ENCODE assay signal across 9 cellular contexts in genomic region chr6:41367700-41368099, GRCh38. TPM values are rescaled to one million over a fixed set of nuclear protein-coding genes. Genes with fewer than 3 reads are reported as not detected.
DNase-seq lines count a peak whose midpoint lies in the region; ATAC-seq and TF ChIP-seq lines count a peak whose summit lies in the region.
"Had no signal": no experiment of that assay in that cellular context is flagged by ENCODE, and none has a peak within 500 bp of the region (broad histone marks: within the 10 kb centered on the region; RNA-seq: fewer than 3 reads in every experiment).

No MANE protein-coding gene starts in this region.

- H3K4me1 ChIP-seq in esophagus muscularis mucosa, result peaks cover 9 to 26% (median 23%) of the 10 kb centered on the region in 4 donors

- H3K27ac ChIP-seq in esophagus muscularis mucosa (replicated peaks in 1 of 4), result no peak overlapping the region

- TF ChIP-seq POLR2A in esophagus muscularis mucosa (IDR thresholded peaks at IDR 0.05; ENCODE audit: low read depth), result no peak

- 0% methylated on average over 1 of the region's 2 CpGs for WGBS in esophagus muscularis mucosa

- peaks cover 31% of the 10 kb centered on the region for H3K4me1 Mint-ChIP-seq in nephron progenitor cell

- no peak for TF ChIP-seq EP300 in esophagus muscularis mucosa (IDR thresholded peaks at IDR 0.05)

- H3K4me3 ChIP-seq in esophagus muscularis mucosa, result no peak overlapping the region

- ATAC-seq in HG03039 (IDR thresholded peaks at IDR 0.05; ENCODE audit: unreplicated experiment), result no peak

- peaks cover 93% of the 10 kb centered on the region for H3K27me3 Mint-ChIP-seq in nephron progenitor cell (ENCODE audit: low read depth, poor library complexity)

- TF ChIP-seq CTCF in esophagus muscularis mucosa (IDR thresholded peaks at IDR 0.05) (peak; percentile 29 to 41 (median 39)), nephron progenitor cell (IDR thresholded peaks at IDR 0.05) (peak; percentile 76)

- peaks cover 0 to 80% (median 7%) of the 10 kb centered on the region in 4 donors for H3K27me3 ChIP-seq in esophagus muscularis mucosa

- H3K9me3 ChIP-seq in esophagus muscularis mucosa, result peaks cover 0 to under 1% (median 0%) of the 10 kb centered on the region in 4 donors

- peak; percentile 59 for DNase-seq in G401 (ENCODE audit: low spot score)
- DNase-seq in NCI-H1092 (lab: John Stamatoyannopoulos, UW), result peak; percentile 69
- DNase-seq in SHP77 (lab: John Stamatoyannopoulos, UW), result peak; percentile 79 to 82
- no peak for DNase-seq in esophagus muscularis mucosa (ENCODE audit: extremely low spot score)
- peak; percentile 80 for DNase-seq in nephron progenitor cell
- no peak for DNase-seq in mesenteric fat pad (ENCODE audit: low spot score)
- no peak for DNase-seq in epidermal melanocyte (ENCODE audit: insufficient read length, low spot score)

- peaks cover 6% of the 10 kb centered on the region for H3K9me3 Mint-ChIP-seq in nephron progenitor cell
- H3K9me3 Mint-ChIP-seq: T-helper 1 cell treated with Interleukin-12 subunit alpha and Interleukin-12 subunit beta and Interleukin-4 antibody, amounts not matched to agents 30 μg/mL and 1 μg/mL, for 36 hours had no signal

- intact Hi-C loops in esophagus muscularis mucosa (cut with DNase I), result loop anchor here (2.0 to 5.0 kb wide), 2 partner anchors 55 to 315 kb away; no protein-coding TSS in a partner anchor

- H3K27ac Mint-ChIP-seq in nephron progenitor cell, result no peak overlapping the region
- H3K27ac Mint-ChIP-seq: T-helper 1 cell treated with Interleukin-12 subunit alpha and Interleukin-12 subunit beta and Interleukin-4 antibody, amounts not matched to agents 30 μg/mL and 1 μg/mL, for 36 hours had no signal

- in situ Hi-C loops in G401 (cut with HindIII; ENCODE audit: low sequenced_read_pairs), result no loop called here

- H3K4me3 Mint-ChIP-seq in nephron progenitor cell, result no peak overlapping the region
- H3K4me3 Mint-ChIP-seq: T-helper 1 cell treated with Interleukin-12 subunit alpha and Interleukin-12 subunit beta and Interleukin-4 antibody, amounts not matched to agents 30 μg/mL and 1 μg/mL, for 36 hours had no signal

- H3K36me3 ChIP-seq in esophagus muscularis mucosa, result no peaks in the 10 kb centered on the region

- H3K36me3 Mint-ChIP-seq in nephron progenitor cell (ENCODE audit: low read depth), result no peaks in the 10 kb centered on the region

RNA-seq across cellular contexts. Expression of gene NCR2, which starts 32.3 kb away (rescaled TPM):
- not detected in 2 replicates for total RNA-seq in G401 (2014; rRNA removed; shearing (Covaris generic))
- total RNA-seq in esophagus muscularis mucosa (not detected), mesenteric fat pad (not detected)

Comparison
In these comparisons a context has a peak if more than half of its experiments do, and no peak if none do; other contexts are left out.
1. DNase-seq: peak in G401 (single experiment), NCI-H1092 (single experiment), SHP77 (2 of 2) and nephron progenitor cell (single experiment); none in esophagus muscularis mucosa (single experiment), mesenteric fat pad (single experiment) and epidermal melanocyte (single experiment).